Comparison of ENCODE assay signal across 27 cellular contexts in the genomic region with DNA sequence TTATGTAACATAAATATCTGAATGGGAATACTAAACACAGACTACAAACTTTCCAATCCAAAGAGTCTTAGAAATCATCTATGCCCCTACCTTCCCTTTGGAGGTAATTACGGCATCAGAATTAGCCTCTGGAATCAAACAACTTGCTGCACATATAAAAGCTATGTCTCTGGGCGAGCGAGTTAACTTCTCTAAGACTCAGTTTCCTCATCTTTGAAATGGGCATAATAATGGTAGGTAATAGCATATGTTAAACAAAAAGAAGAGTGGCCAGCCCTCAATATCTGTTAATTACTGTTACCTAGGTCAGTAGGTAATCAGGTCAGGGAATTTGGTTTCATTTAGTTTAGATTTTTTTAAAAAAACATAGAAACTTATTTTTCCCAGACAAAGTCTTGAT.
"Had no signal": no experiment of that assay in that cellular context is flagged by ENCODE, and none has a peak within 500 bp of the region (broad histone marks: within the 10 kb centered on the region; RNA-seq: fewer than 3 reads in every experiment).

No MANE protein-coding gene starts in this region.

- H3K4me3 ChIP-seq: stomach, suprapubic skin, testis, thoracic aorta, thyroid gland, tibial artery, tibial nerve, transverse colon, upper lobe of left lung, upper lobe of right lung, uterus, vagina had no signal

- H3K4me1 ChIP-seq: stomach, suprapubic skin, testis, thyroid gland, tibial artery, tibial nerve, transverse colon, upper lobe of left lung, upper lobe of right lung, uterus, vagina had no signal

- DNase-seq: stimulated activated CD4-positive, alpha-beta T cell treated with anti-CD3 and anti-CD28 coated beads, Interleukin-2, amount 100 ng/mL, for 48 hours; stimulated activated CD4-positive, alpha-beta T cell treated with anti-CD3 and anti-CD28 coated beads, Interleukin-4, amount 100 ng/mL, for 1 hour; stimulated activated CD4-positive, alpha-beta T cell treated with anti-CD3 and anti-CD28 coated beads, Interleukin-4, amount 100 ng/mL, for 24 hours; stimulated activated CD4-positive, alpha-beta T cell treated with anti-CD3 and anti-CD28 coated beads, Interleukin-4, amount 100 ng/mL, for 4 hours; stimulated activated CD8-positive, alpha-beta memory T cell treated with anti-CD3 and anti-CD28 coated beads, Interleukin-4, amount 100 ng/mL, for 48 hours; stimulated activated naive B cell treated with anti-CD40 and anti-IgM and Interleukin-4, amounts not matched to agents 10 μg/mL and 1 μg/mL and 100 μg/mL, for 72 hours; stimulated activated naive CD4-positive, alpha-beta T cell; stimulated activated naive CD4-positive, alpha-beta T cell treated with Interleukin-2 at 50 U/mL for 16 hours; stimulated activated naive CD8-positive, alpha-beta T cell treated with anti-CD3 and anti-CD28 coated beads, Interleukin-15, amount 100 ng/mL, for 72 hours; stimulated activated naive CD8-positive, alpha-beta T cell treated with anti-CD3 and anti-CD28 coated beads, Interleukin-15, Interleukin-2, amounts not matched to agents 100 U/mL and 50 U/mL, for 24 hours; stomach; substantia nigra; testis; thyroid gland; tibial artery; transverse colon; trophoblast cell; upper lobe of left lung; upper lobe of right lung; uterus had no signal

- H3K27ac ChIP-seq: stomach, suprapubic skin, testis, thoracic aorta, thyroid gland, tibial artery, tibial nerve, transverse colon, upper lobe of left lung, upper lobe of right lung, uterus, vagina had no signal

- FAIRE-seq: urothelium cell line had no signal

- H3K9me3 ChIP-seq: stomach, suprapubic skin, testis, thyroid gland, tibial artery, tibial nerve, transverse colon, upper lobe of left lung, upper lobe of right lung, uterus, vagina had no signal

- H3K27me3 ChIP-seq: stomach, suprapubic skin, testis, thyroid gland, tibial artery, tibial nerve, transverse colon, upper lobe of left lung, upper lobe of right lung, uterus, vagina had no signal

- H3K36me3 ChIP-seq: stomach, suprapubic skin, thoracic aorta, thyroid gland, tibial artery, tibial nerve, transverse colon, upper lobe of left lung, upper lobe of right lung, uterus, vagina had no signal

- ATAC-seq: stimulated activated effector memory CD8-positive, alpha-beta T cell treated with anti-CD3 and anti-CD28 coated beads, Interleukin-12 subunit alpha, Interleukin-12 subunit beta, amount 100 ng/mL, for 72 hours; stimulated activated memory B cell treated with anti-CD40 and anti-IgM and Interleukin-4, amounts not matched to agents 10 μg/mL and 1 μg/mL and 100 μg/mL, for 72 hours; stimulated activated naive B cell treated with anti-CD40 and anti-IgM and Interleukin-4, amounts not matched to agents 10 μg/mL and 1 μg/mL and 100 μg/mL, for 72 hours; stimulated activated naive CD8-positive, alpha-beta T cell treated with anti-CD3 and anti-CD28 coated beads, Interleukin-15, amount 100 ng/mL, for 72 hours; stimulated activated naive CD8-positive, alpha-beta T cell treated with anti-CD3 and anti-CD28 coated beads, Interleukin-15, Interleukin-2, amounts not matched to agents 100 U/mL and 50 U/mL, for 24 hours; upper lobe of right lung had no signal
